ENCODE assay signal across 15 cellular contexts in the genomic region with DNA sequence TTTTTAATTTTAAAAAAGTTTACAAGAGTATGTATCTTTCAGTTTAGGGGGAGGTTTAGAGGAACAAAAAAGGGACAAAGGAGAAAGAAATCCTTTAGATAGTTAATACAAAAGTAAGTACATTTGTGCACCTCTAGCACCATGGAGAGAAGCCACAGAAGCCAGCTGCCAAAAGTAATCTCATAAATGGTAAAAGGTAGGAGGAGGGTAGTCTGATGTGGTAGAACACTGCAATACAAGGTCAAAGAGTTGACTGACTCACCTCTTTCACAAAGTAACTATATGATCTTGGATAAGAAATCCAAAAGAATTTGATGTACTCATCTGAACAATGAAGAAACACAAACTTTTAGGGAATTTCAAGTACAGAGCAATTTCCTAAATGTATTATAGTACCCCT.
DNase-seq lines count a peak whose midpoint lies in the region; ATAC-seq and TF ChIP-seq lines count a peak whose summit lies in the region.
"Had no signal": no experiment of that assay in that cellular context is flagged by ENCODE, and none has a peak within 500 bp of the region (broad histone marks: within the 10 kb centered on the region; RNA-seq: fewer than 3 reads in every experiment).

No MANE protein-coding gene starts in this region.

- POLR2A ChIA-PET in activated naive CD8-positive, alpha-beta T cell treated with anti-CD3 and anti-CD28 coated beads, Interleukin-2, amount 10 ng/mL, durations not matched to agents 7 days and 5 days (lab: Charles Lee) = no interaction called here
- POLR2A ChIA-PET in CD8-positive, alpha-beta memory T cell (lab: Charles Lee) = no interaction called here

- H3K9me3 ChIP-seq in CD8-positive, alpha-beta memory T cell (ENCODE audit: low read length) = no peaks in the 10 kb centered on the region
- H3K9me3 ChIP-seq: BE2C, heart right ventricle had no signal

- ATAC-seq in activated naive CD8-positive, alpha-beta T cell treated with anti-CD3 and anti-CD28 coated beads, Interleukin-2, amount 10 ng/mL, durations not matched to agents 7 days and 5 days (ENCODE audit: low read depth) = peak; percentile 33
- peak; percentile 28 for ATAC-seq in esophagus mucosa
- ATAC-seq in stimulated activated naive CD8-positive, alpha-beta T cell treated with anti-CD3 and anti-CD28 coated beads, Interleukin-15, amount 100 ng/mL, for 72 hours = peak; percentile 75

- CTCF ChIA-PET in CD8-positive, alpha-beta memory T cell (lab: Charles Lee) = no interaction called here

- H3K27me3 ChIP-seq in CD8-positive, alpha-beta memory T cell (ENCODE audit: insufficient read depth, low read length, poor library complexity, severe bottlenecking) = no peaks in the 10 kb centered on the region
- H3K27me3 ChIP-seq: BE2C, heart right ventricle had no signal

- peaks cover 25% of the 10 kb centered on the region for H3K36me3 Mint-ChIP-seq in activated naive CD8-positive, alpha-beta T cell treated with anti-CD3 and anti-CD28 coated beads, Interleukin-2, amount 10 ng/mL, durations not matched to agents 7 days and 5 days
- peaks cover 17% of the 10 kb centered on the region for H3K36me3 Mint-ChIP-seq in activated naive CD8-positive, alpha-beta T cell treated with anti-CD3 and anti-CD28 coated beads for 36 hours
- peaks cover 7 to 38% (median 8%) of the 10 kb centered on the region in 3 donors for H3K36me3 Mint-ChIP-seq in CD8-positive, alpha-beta memory T cell
- H3K36me3 Mint-ChIP-seq in type B pancreatic cell = peaks cover 6% of the 10 kb centered on the region

- no peak overlapping the region for H3K27ac ChIP-seq in CD8-positive, alpha-beta memory T cell (ENCODE audit: low read depth, low read length)
- H3K27ac ChIP-seq: heart right ventricle had no signal

- peaks cover 5% of the 10 kb centered on the region for H3K4me1 Mint-ChIP-seq in activated naive CD8-positive, alpha-beta T cell treated with anti-CD3 and anti-CD28 coated beads, Interleukin-2, amount 10 ng/mL, durations not matched to agents 7 days and 5 days
- H3K4me1 Mint-ChIP-seq in activated naive CD8-positive, alpha-beta T cell treated with anti-CD3 and anti-CD28 coated beads for 36 hours = peaks cover 18% of the 10 kb centered on the region
- H3K4me1 Mint-ChIP-seq in stimulated activated naive CD8-positive, alpha-beta T cell treated with anti-CD3 and anti-CD28 coated beads, Interleukin-15, amount 100 ng/mL, for 72 hours = peaks cover 12% of the 10 kb centered on the region
- H3K4me1 Mint-ChIP-seq in CD8-positive, alpha-beta memory T cell = peaks cover 27 to 46% (median 37%) of the 10 kb centered on the region in 3 donors
- no peaks in the 10 kb centered on the region for H3K4me1 Mint-ChIP-seq in type B pancreatic cell (ENCODE audit: unreplicated experiment)

- no peaks in the 10 kb centered on the region for H3K27me3 Mint-ChIP-seq in activated naive CD8-positive, alpha-beta T cell treated with anti-CD3 and anti-CD28 coated beads, Interleukin-2, amount 10 ng/mL, durations not matched to agents 7 days and 5 days
- H3K27me3 Mint-ChIP-seq in activated naive CD8-positive, alpha-beta T cell treated with anti-CD3 and anti-CD28 coated beads for 36 hours = no peaks in the 10 kb centered on the region
- H3K27me3 Mint-ChIP-seq in stimulated activated naive CD8-positive, alpha-beta T cell treated with anti-CD3 and anti-CD28 coated beads, Interleukin-15, amount 100 ng/mL, for 72 hours = no peaks in the 10 kb centered on the region
- H3K27me3 Mint-ChIP-seq in CD8-positive, alpha-beta memory T cell = no peaks in the 10 kb centered on the region
- H3K27me3 Mint-ChIP-seq in type B pancreatic cell = no peaks in the 10 kb centered on the region

- peaks cover 3% of the 10 kb centered on the region for H3K36me3 ChIP-seq in CD8-positive, alpha-beta memory T cell (ENCODE audit: insufficient read depth, low read length)
- H3K36me3 ChIP-seq: BE2C had no signal

- no peak overlapping the region for H3K4me3 Mint-ChIP-seq in activated naive CD8-positive, alpha-beta T cell treated with anti-CD3 and anti-CD28 coated beads, Interleukin-2, amount 10 ng/mL, durations not matched to agents 7 days and 5 days
- H3K4me3 Mint-ChIP-seq in activated naive CD8-positive, alpha-beta T cell treated with anti-CD3 and anti-CD28 coated beads for 36 hours = no peak overlapping the region
- no peak overlapping the region for H3K4me3 Mint-ChIP-seq in stimulated activated naive CD8-positive, alpha-beta T cell treated with anti-CD3 and anti-CD28 coated beads, Interleukin-15, amount 100 ng/mL, for 72 hours
- H3K4me3 Mint-ChIP-seq in CD8-positive, alpha-beta memory T cell = no peak overlapping the region
- H3K4me3 Mint-ChIP-seq in type B pancreatic cell = no peak overlapping the region
- H3K4me3 Mint-ChIP-seq: T-helper 2 cell treated with Interferon-gamma antibody and Interleukin-4, amounts not matched to agents 5 μg/mL and 100 μg/mL, for 36 hours had no signal

- no peak overlapping the region for H3K4me3 ChIP-seq in CD8-positive, alpha-beta memory T cell (ENCODE audit: low read length)
- H3K4me3 ChIP-seq: heart right ventricle had no signal

- H3K27ac Mint-ChIP-seq in activated naive CD8-positive, alpha-beta T cell treated with anti-CD3 and anti-CD28 coated beads, Interleukin-2, amount 10 ng/mL, durations not matched to agents 7 days and 5 days = no peak overlapping the region
- H3K27ac Mint-ChIP-seq in activated naive CD8-positive, alpha-beta T cell treated with anti-CD3 and anti-CD28 coated beads for 36 hours = no peak overlapping the region
- H3K27ac Mint-ChIP-seq in stimulated activated naive CD8-positive, alpha-beta T cell treated with anti-CD3 and anti-CD28 coated beads, Interleukin-15, amount 100 ng/mL, for 72 hours = no peak overlapping the region
- H3K27ac Mint-ChIP-seq in CD8-positive, alpha-beta memory T cell = peak overlapping the region in 2 of 8 donors; percentile 32 to 43
- H3K27ac Mint-ChIP-seq in type B pancreatic cell = no peak overlapping the region
- H3K27ac Mint-ChIP-seq: T-helper 2 cell treated with Interferon-gamma antibody and Interleukin-4, amounts not matched to agents 5 μg/mL and 100 μg/mL, for 36 hours had no signal

- TF ChIP-seq CTCF in type B pancreatic cell (conservative IDR thresholded peaks at IDR 0.05) = no peak

- H3K9me3 Mint-ChIP-seq in activated naive CD8-positive, alpha-beta T cell treated with anti-CD3 and anti-CD28 coated beads, Interleukin-2, amount 10 ng/mL, durations not matched to agents 7 days and 5 days = no peaks in the 10 kb centered on the region
- no peaks in the 10 kb centered on the region for H3K9me3 Mint-ChIP-seq in activated naive CD8-positive, alpha-beta T cell treated with anti-CD3 and anti-CD28 coated beads for 36 hours
- H3K9me3 Mint-ChIP-seq in stimulated activated naive CD8-positive, alpha-beta T cell treated with anti-CD3 and anti-CD28 coated beads, Interleukin-15, amount 100 ng/mL, for 72 hours = no peaks in the 10 kb centered on the region
- H3K9me3 Mint-ChIP-seq in CD8-positive, alpha-beta memory T cell = no peaks in the 10 kb centered on the region
- H3K9me3 Mint-ChIP-seq in type B pancreatic cell = no peaks in the 10 kb centered on the region
- H3K9me3 Mint-ChIP-seq: T-helper 2 cell treated with Interferon-gamma antibody and Interleukin-4, amounts not matched to agents 5 μg/mL and 100 μg/mL, for 36 hours had no signal

- no peak for DNase-seq in activated naive CD8-positive, alpha-beta T cell treated with anti-CD3 and anti-CD28 coated beads, Interleukin-2, amount 10 ng/mL, durations not matched to agents 7 days and 5 days
- no peak for DNase-seq in activated naive CD8-positive, alpha-beta T cell treated with anti-CD3 and anti-CD28 coated beads for 36 hours
- no peak for DNase-seq in stimulated activated naive CD8-positive, alpha-beta T cell treated with anti-CD3 and anti-CD28 coated beads, Interleukin-15, amount 100 ng/mL, for 72 hours
- DNase-seq in NCI-H1105 (lab: John Stamatoyannopoulos, UW) (no peak), type B pancreatic cell (ENCODE audit: extremely low spot score, unreplicated experiment) (no peak)
- no peak for DNase-seq in CD8-positive, alpha-beta memory T cell
- DNase-seq: activated CD8-positive, alpha-beta memory T cell treated with anti-CD3 and anti-CD28 coated beads, Interleukin-2, amount 50 U/mL, for 48 hours; BE2C; heart right ventricle; NCI-H1105 treated with DMSO at 0.1 percent for 48 hours; NCI-H748 treated with DMSO at 0.1 percent for 48 hours; small intestine had no signal

- no peaks in the 10 kb centered on the region for H3K4me1 ChIP-seq in CD8-positive, alpha-beta memory T cell (ENCODE audit: insufficient read depth, low read length)
- H3K4me1 ChIP-seq: BE2C had no signal

TF ChIP-seq in PFSK-1, 5 proteins besides CTCF, POLR2A, EP300 and RAD21:
- TF ChIP-seq FOXP2 (optimal IDR thresholded peaks at IDR 0.05; ENCODE audit: borderline replicate concordance, extremely low read depth, extremely low read length, insufficient read depth) = no peak
- TF ChIP-seq TAF1 (IDR thresholded peaks at IDR 0.05; ENCODE audit: borderline replicate concordance, insufficient read depth, low read length) = no peak
- TF ChIP-seq, protein P1, sequence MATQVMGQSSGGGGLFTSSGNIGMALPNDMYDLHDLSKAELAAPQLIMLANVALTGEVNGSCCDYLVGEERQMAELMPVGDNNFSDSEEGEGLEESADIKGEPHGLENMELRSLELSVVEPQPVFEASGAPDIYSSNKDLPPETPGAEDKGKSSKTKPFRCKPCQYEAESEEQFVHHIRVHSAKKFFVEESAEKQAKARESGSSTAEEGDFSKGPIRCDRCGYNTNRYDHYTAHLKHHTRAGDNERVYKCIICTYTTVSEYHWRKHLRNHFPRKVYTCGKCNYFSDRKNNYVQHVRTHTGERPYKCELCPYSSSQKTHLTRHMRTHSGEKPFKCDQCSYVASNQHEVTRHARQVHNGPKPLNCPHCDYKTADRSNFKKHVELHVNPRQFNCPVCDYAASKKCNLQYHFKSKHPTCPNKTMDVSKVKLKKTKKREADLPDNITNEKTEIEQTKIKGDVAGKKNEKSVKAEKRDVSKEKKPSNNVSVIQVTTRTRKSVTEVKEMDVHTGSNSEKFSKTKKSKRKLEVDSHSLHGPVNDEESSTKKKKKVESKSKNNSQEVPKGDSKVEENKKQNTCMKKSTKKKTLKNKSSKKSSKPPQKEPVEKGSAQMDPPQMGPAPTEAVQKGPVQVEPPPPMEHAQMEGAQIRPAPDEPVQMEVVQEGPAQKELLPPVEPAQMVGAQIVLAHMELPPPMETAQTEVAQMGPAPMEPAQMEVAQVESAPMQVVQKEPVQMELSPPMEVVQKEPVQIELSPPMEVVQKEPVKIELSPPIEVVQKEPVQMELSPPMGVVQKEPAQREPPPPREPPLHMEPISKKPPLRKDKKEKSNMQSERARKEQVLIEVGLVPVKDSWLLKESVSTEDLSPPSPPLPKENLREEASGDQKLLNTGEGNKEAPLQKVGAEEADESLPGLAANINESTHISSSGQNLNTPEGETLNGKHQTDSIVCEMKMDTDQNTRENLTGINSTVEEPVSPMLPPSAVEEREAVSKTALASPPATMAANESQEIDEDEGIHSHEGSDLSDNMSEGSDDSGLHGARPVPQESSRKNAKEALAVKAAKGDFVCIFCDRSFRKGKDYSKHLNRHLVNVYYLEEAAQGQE (IDR thresholded peaks at IDR 0.05; ENCODE audit: insufficient read depth in 1 of 2, low read depth in 2 of 2, low read length in 2 of 2) = peak; percentile 57 to 87; a peak in 3 of 4 replicates
- no peak for TF ChIP-seq POLR2AphosphoS5 (IDR thresholded peaks at IDR 0.05; ENCODE audit: low read depth, low read length)
- no peak for TF ChIP-seq SIN3A (IDR thresholded peaks at IDR 0.05; ENCODE audit: borderline replicate concordance, insufficient read depth, low read length)
